ENCODE assay signal across 8 cellular contexts in genomic region chr14:24271134-24271833, GRCh38. TPM values are rescaled to one million over a fixed set of nuclear protein-coding genes. Genes with fewer than 3 reads are reported as not detected.
A peak's percentile ranks its signal among the peaks of the same experiment; 100 is the strongest.
DNase-seq lines count a peak whose midpoint lies in the region; ATAC-seq, FAIRE-seq and TF ChIP-seq lines count a peak whose summit lies in the region.

RABGGTA (minus strand) TSS chr14:24271597; CDS start chr14:24271115, 482 bp downstream.

- H3K27me3 Mint-ChIP-seq in activated naive CD8-positive, alpha-beta T cell, result no peaks in the 10 kb centered on the region

- H3K4me3 Mint-ChIP-seq in activated naive CD8-positive, alpha-beta T cell, result peak within 1 kb of the TSS; percentile 89

- peak within 1 kb of the TSS; percentile 48 to 99 (median 90) for H3K4me3 ChIP-seq in pancreas
- H3K4me3 ChIP-seq in tibial artery, result peak within 1 kb of the TSS; percentile 91 to 93

- no peak for FAIRE-seq in pancreas (lab: Jason Lieb, UNC)

- peak within 1 kb of the TSS; percentile 96 for H3K27ac Mint-ChIP-seq in activated naive CD8-positive, alpha-beta T cell

- ATAC-seq in HG02588 (IDR thresholded peaks at IDR 0.05; ENCODE audit: unreplicated experiment) (peak; percentile 88), Right ventricle myocardium inferior (peak; percentile 96), pancreas (peak; percentile 90 to 96 (median 91))

- DNase-seq in NCI-H1048 (lab: John Stamatoyannopoulos, UW) (peak; percentile 82), SKM-1 (lab: John Stamatoyannopoulos, UW; ENCODE audit: unreplicated experiment) (peak; percentile 16), Right ventricle myocardium inferior (ENCODE audit: missing footprints) (peak; percentile 94), pancreas (peak; percentile 89 to 96 (median 92)), tibial artery (peak; percentile 77 to 91)

- peaks cover 37% of the 10 kb centered on the region for H3K4me1 Mint-ChIP-seq in activated naive CD8-positive, alpha-beta T cell (ENCODE audit: low read depth)

- intact Hi-C loops in Right ventricle myocardium inferior (cut with DNase I) (loop anchor here (1.0 kb wide), 1 partner anchor 29 kb away; the partner anchor contains the start of gene TINF2), pancreas (cut with DNase I) (no loop called here), tibial artery (cut with DNase I; ENCODE audit: low total_unique reads) (no loop called here)

- H3K27ac ChIP-seq in pancreas (peak within 1 kb of the TSS; percentile 90 to 98 (median 96)), tibial artery (peak within 1 kb of the TSS; percentile 98)

- H3K9me3 ChIP-seq in pancreas (no peaks in the 10 kb centered on the region), tibial artery (no peaks in the 10 kb centered on the region)

- H3K4me1 ChIP-seq in pancreas, result peaks cover 11 to 25% (median 18%) of the 10 kb centered on the region in 3 donors
- peaks cover 0 to 12% (median 8%) of the 10 kb centered on the region in 4 donors for H3K4me1 ChIP-seq in tibial artery

- WGBS in pancreas, 2 donors, result 0 to 1% methylated on average over 42 to 61 of the region's 61 CpGs

- H3K36me3 ChIP-seq in pancreas (peaks cover 0 to 16% (median 0%) of the 10 kb centered on the region in 3 donors), tibial artery (peaks cover 11 to 39% (median 23%) of the 10 kb centered on the region in 3 donors)

- H3K27me3 ChIP-seq in pancreas (no peaks in the 10 kb centered on the region), tibial artery (no peaks in the 10 kb centered on the region)

- TF ChIP-seq CTCF in pancreas (IDR thresholded peaks at IDR 0.05) (peak; percentile 49 to 73 (median 60)), tibial artery (IDR thresholded peaks at IDR 0.05) (peak; percentile 75 to 77)

- peak; percentile 82 for TF ChIP-seq POLR2A in GM10847 (IDR thresholded peaks at IDR 0.05; ENCODE audit: extremely low read depth, insufficient read length)

- H3K9me3 Mint-ChIP-seq in activated naive CD8-positive, alpha-beta T cell (ENCODE audit: low read depth), result no peaks in the 10 kb centered on the region

- H3K36me3 Mint-ChIP-seq in activated naive CD8-positive, alpha-beta T cell, result peaks cover 5% of the 10 kb centered on the region

RNA-seq across cellular contexts. Expression of gene RABGGTA, which starts in this region (rescaled TPM):
- total RNA-seq in Right ventricle myocardium inferior (21.5 TPM), pancreas (10 to 100 TPM; 15.4 to 21.0 (median 18.2) TPM)
- 10 to 100 TPM; 49.1 to 51.5 TPM for polyA plus RNA-seq in pancreas

Comparison
In these comparisons a context has a peak if more than half of its experiments do, and no peak if none do; other contexts are left out.
1. Peak in every context shown above with its lines: DNase-seq, ATAC-seq, H3K4me3 ChIP-seq and H3K27ac ChIP-seq.
2. DNase-seq: peak in every context shown above with its lines; median percentile 94 in Right ventricle myocardium inferior; 92 in pancreas; 84 in tibial artery; 82 in NCI-H1048; 16 in SKM-1.